In the genomic region with DNA sequence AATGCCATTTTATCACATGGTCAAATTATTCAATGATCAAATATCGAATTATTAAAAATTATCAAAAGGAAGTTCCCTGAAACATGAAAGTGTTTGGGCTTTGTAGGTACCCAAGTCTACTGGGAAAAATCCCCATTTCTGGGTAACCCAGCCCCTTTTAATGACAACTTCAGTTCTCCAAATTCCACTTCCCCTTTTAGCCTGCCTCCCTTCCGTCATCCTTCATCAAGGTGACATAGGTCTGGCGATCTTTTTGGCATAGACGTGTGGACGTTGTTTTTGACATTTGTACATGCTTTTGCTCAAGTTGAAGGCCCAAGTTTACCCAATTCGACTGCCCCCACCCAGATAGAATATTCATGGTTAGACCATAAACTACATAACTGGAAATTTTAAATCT, we compare ENCODE assay signal across 22 cellular contexts.
DNase-seq lines count a peak whose midpoint lies in the region; ATAC-seq, FAIRE-seq and TF ChIP-seq lines count a peak whose summit lies in the region.
"Had no signal": no experiment of that assay in that cellular context is flagged by ENCODE, and none has a peak within 500 bp of the region (broad histone marks: within the 10 kb centered on the region; RNA-seq: fewer than 3 reads in every experiment).

No MANE protein-coding gene starts in this region.

- H3K27me3 Mint-ChIP-seq in naive B cell = peaks cover 4 to 22% (median 21%) of the 10 kb centered on the region in 3 donors
- no peaks in the 10 kb centered on the region for H3K27me3 Mint-ChIP-seq in activated CD4-positive, alpha-beta T cell treated with anti-CD3 and anti-CD28 coated beads, Interleukin-2, amount 10 ng/mL, durations not matched to agents 24 days and 14 days

- H3K9me3 Mint-ChIP-seq in naive B cell = peaks cover 0 to 4% (median 3%) of the 10 kb centered on the region in 7 donors
- peaks cover 17% of the 10 kb centered on the region for H3K9me3 Mint-ChIP-seq in activated CD4-positive, alpha-beta T cell treated with anti-CD3 and anti-CD28 coated beads, Interleukin-2, amount 10 ng/mL, durations not matched to agents 24 days and 14 days

- no peak for FAIRE-seq in GM12891 (lab: Jason Lieb, UNC)
- FAIRE-seq: G401.6, GM19239, H1, HTR-8/SVneo had no signal

- peaks cover 4 to 11% of the 10 kb centered on the region in 2 donors for H3K36me3 Mint-ChIP-seq in naive B cell
- H3K36me3 Mint-ChIP-seq in activated CD4-positive, alpha-beta T cell treated with anti-CD3 and anti-CD28 coated beads, Interleukin-2, amount 10 ng/mL, durations not matched to agents 24 days and 14 days (ENCODE audit: low read depth) = no peaks in the 10 kb centered on the region
- H3K36me3 Mint-ChIP-seq: CD8-positive, alpha-beta T cell had no signal

- no peak overlapping the region for H3K4me3 Mint-ChIP-seq in naive B cell
- H3K4me3 Mint-ChIP-seq in activated CD4-positive, alpha-beta T cell treated with anti-CD3 and anti-CD28 coated beads, Interleukin-2, amount 10 ng/mL, durations not matched to agents 24 days and 14 days = no peak overlapping the region
- H3K4me3 Mint-ChIP-seq: CD8-positive, alpha-beta T cell had no signal

- H3K4me1 Mint-ChIP-seq in naive B cell = peaks cover 20 to 46% (median 26%) of the 10 kb centered on the region in 3 donors
- H3K4me1 Mint-ChIP-seq in activated CD4-positive, alpha-beta T cell treated with anti-CD3 and anti-CD28 coated beads, Interleukin-2, amount 10 ng/mL, durations not matched to agents 24 days and 14 days = peaks cover 2% of the 10 kb centered on the region

- TF ChIP-seq POLR2A in GM12891 (IDR thresholded peaks at IDR 0.05; ENCODE audit: low read depth, low read length) = no peak

- intact Hi-C loops in activated CD4-positive, alpha-beta T cell treated with anti-CD3 and anti-CD28 coated beads, Interleukin-2, amount 10 ng/mL, durations not matched to agents 24 days and 14 days (cut with micrococcal nuclease) = no loop called here

- no peak for DNase-seq in GM12891 (ENCODE audit: insufficient read length, low spot score)
- DNase-seq in MV-4-11 (lab: John Stamatoyannopoulos, UW) = peak; percentile 28
- peak; percentile 47 for DNase-seq in RPMI8226
- DNase-seq in naive B cell = peak; percentile 32
- no peak for DNase-seq in activated CD4-positive, alpha-beta T cell treated with anti-CD3 and anti-CD28 coated beads, Interleukin-2, amount 10 ng/mL, durations not matched to agents 24 days and 14 days
- no peak for DNase-seq in Kasumi-1 (lab: John Stamatoyannopoulos, UW)
- DNase-seq: CD8-positive, alpha-beta T cell; DMS153; MG63; NCI-H1694; NCI-H2081; NCI-H2171 treated with DMSO at 0.1 percent for 48 hours; NCI-H524 treated with DMSO at 0.1 percent for 48 hours; NCI-H82; T-helper 1 cell had no signal

- H3K27ac Mint-ChIP-seq in naive B cell = peak overlapping the region in 2 of 6 donors; percentile 14 to 47
- no peak overlapping the region for H3K27ac Mint-ChIP-seq in activated CD4-positive, alpha-beta T cell treated with anti-CD3 and anti-CD28 coated beads, Interleukin-2, amount 10 ng/mL, durations not matched to agents 24 days and 14 days
- H3K27ac Mint-ChIP-seq: CD8-positive, alpha-beta T cell had no signal

- peak; percentile 91 to 95 for ATAC-seq in naive B cell (ENCODE audit: low read depth in 2 of 2)
- no peak for ATAC-seq in HG02884 (IDR thresholded peaks at IDR 0.05; ENCODE audit: unreplicated experiment)
- ATAC-seq: CD8-positive, alpha-beta T cell; Panc1; SK-N-SH treated with all-trans-retinoic acid at 6 μM for 48 hours had no signal

TF ChIP-seq in GM12891, 5 proteins besides CTCF, POLR2A, EP300 and RAD21:
- TF ChIP-seq SPI1 (IDR thresholded peaks at IDR 0.05; ENCODE audit: low read depth, low read length) (peak; percentile 85), TAF1 (IDR thresholded peaks at IDR 0.05; ENCODE audit: low read depth, low read length) (no peak)

Comparison
In these comparisons a context has a peak if more than half of its experiments do, and no peak if none do; other contexts are left out.
1. DNase-seq: peak in MV-4-11 (single experiment), RPMI8226 (single experiment) and naive B cell (single experiment); none in GM12891 (single experiment), activated CD4-positive, alpha-beta T cell treated with anti-CD3 and anti-CD28 coated beads, Interleukin-2, amount 10 ng/mL, durations not matched to agents 24 days and 14 days (single experiment) and Kasumi-1 (0 of 2).